Comparison of ENCODE assay signal across 13 cellular contexts in the genomic region with DNA sequence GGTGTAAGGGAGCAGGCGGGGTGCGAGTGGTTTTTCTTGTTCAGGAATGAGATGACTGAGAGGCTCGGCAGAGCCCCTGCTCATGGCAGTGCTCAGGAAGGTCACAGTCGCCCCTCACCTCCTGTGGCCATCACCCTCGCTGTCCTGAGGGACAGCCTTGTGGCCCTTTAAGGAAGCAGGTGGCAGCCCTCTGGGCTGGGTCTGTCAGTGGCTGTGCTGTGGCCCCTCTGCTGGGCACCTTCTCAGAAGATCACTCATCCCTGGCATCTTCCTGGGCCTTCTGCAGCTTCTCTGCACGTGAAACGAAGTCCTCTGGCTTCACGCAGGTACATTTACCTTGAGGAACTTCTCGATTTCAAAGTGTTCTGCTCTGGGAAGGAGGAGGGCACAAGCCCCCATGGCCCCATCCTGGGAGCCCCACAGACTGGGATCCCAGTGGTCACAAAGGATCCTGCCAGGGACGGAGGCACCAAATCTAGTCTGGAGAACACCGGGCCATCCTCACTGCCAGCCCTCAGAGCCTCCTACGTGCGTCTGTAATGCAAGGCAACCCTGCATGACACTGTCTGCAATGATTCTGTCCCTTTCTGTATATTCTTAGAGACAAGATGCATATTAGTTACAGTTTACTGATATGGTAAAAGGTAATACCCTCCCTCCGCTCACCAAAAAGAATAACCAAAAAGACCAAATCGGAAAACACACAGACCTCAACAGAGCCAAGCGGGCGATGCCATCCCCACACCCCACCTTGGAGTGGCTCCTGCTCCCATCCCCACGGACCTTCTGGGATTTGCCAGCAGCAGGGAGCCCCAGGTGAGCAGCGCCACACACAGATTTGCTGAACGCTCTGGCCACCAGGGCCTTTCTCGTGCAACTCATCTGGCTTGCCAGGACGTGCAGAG. TPM values are rescaled to one million over a fixed set of nuclear protein-coding genes. Genes with fewer than 3 reads are reported as not detected.
DNase-seq lines count a peak whose midpoint lies in the region; ATAC-seq and TF ChIP-seq lines count a peak whose summit lies in the region.
"Had no signal": no experiment of that assay in that cellular context is flagged by ENCODE, and none has a peak within 500 bp of the region (broad histone marks: within the 10 kb centered on the region; RNA-seq: fewer than 3 reads in every experiment).

No MANE protein-coding gene starts in this region.

- no peak overlapping the region for H3K4me3 Mint-ChIP-seq in activated naive CD4-positive, alpha-beta T cell treated with anti-CD3 and anti-CD28 coated beads, Interleukin-2, amount 10 ng/mL, durations not matched to agents 7 days and 5 days
- no peak overlapping the region for H3K4me3 Mint-ChIP-seq in activated naive CD4-positive, alpha-beta T cell treated with anti-CD3 and anti-CD28 coated beads for 36 hours
- H3K4me3 Mint-ChIP-seq: CD4-positive, CD25-positive, alpha-beta regulatory T cell had no signal

- no peak for ATAC-seq in RWPE2 (ENCODE audit: low read depth)
- ATAC-seq in left lobe of liver, result no peak
- ATAC-seq in left colon, result no peak

- no peak overlapping the region for H3K27ac Mint-ChIP-seq in activated naive CD4-positive, alpha-beta T cell treated with anti-CD3 and anti-CD28 coated beads, Interleukin-2, amount 10 ng/mL, durations not matched to agents 7 days and 5 days
- no peak overlapping the region for H3K27ac Mint-ChIP-seq in activated naive CD4-positive, alpha-beta T cell treated with anti-CD3 and anti-CD28 coated beads for 36 hours
- H3K27ac Mint-ChIP-seq: CD4-positive, CD25-positive, alpha-beta regulatory T cell had no signal

- H3K27me3 Mint-ChIP-seq in activated naive CD4-positive, alpha-beta T cell treated with anti-CD3 and anti-CD28 coated beads, Interleukin-2, amount 10 ng/mL, durations not matched to agents 7 days and 5 days, result peaks cover 27% of the 10 kb centered on the region
- H3K27me3 Mint-ChIP-seq in activated naive CD4-positive, alpha-beta T cell treated with anti-CD3 and anti-CD28 coated beads for 36 hours (ENCODE audit: low read depth), result peaks cover 8% of the 10 kb centered on the region

- intact Hi-C loops in activated naive CD4-positive, alpha-beta T cell treated with anti-CD3 and anti-CD28 coated beads for 36 hours (cut with micrococcal nuclease), result no loop called here
- intact Hi-C loops in sigmoid colon (cut with DNase I), result no loop called here
- intact Hi-C loops in left colon (cut with DNase I, micrococcal nuclease), result no loop called here

- H3K9me3 Mint-ChIP-seq in activated naive CD4-positive, alpha-beta T cell treated with anti-CD3 and anti-CD28 coated beads, Interleukin-2, amount 10 ng/mL, durations not matched to agents 7 days and 5 days, result no peaks in the 10 kb centered on the region
- H3K9me3 Mint-ChIP-seq in activated naive CD4-positive, alpha-beta T cell treated with anti-CD3 and anti-CD28 coated beads for 36 hours, result peaks cover 4% of the 10 kb centered on the region

- CTCF ChIA-PET in activated naive CD4-positive, alpha-beta T cell treated with anti-CD3 and anti-CD28 coated beads, Interleukin-2, amount 10 ng/mL, durations not matched to agents 7 days and 5 days (lab: Charles Lee), result no interaction called here
- CTCF ChIA-PET in activated naive CD4-positive, alpha-beta T cell treated with anti-CD3 and anti-CD28 coated beads for 36 hours (lab: Charles Lee), result no interaction called here

- WGBS in sigmoid colon, 2 donors, result 90 to 91% methylated on average over 22 of the region's 22 CpGs

- DNase-seq in activated naive CD4-positive, alpha-beta T cell treated with anti-CD3 and anti-CD28 coated beads, Interleukin-2, amount 10 ng/mL, durations not matched to agents 7 days and 5 days, result peak; percentile 19
- no peak for DNase-seq in activated naive CD4-positive, alpha-beta T cell treated with anti-CD3 and anti-CD28 coated beads for 36 hours
- DNase-seq in RWPE2 (ENCODE audit: low spot score) (peak; percentile 31), left lobe of liver (ENCODE audit: low spot score) (peak; percentile 14), sigmoid colon (peak; percentile 37), left colon (no peak), GM19240 (ENCODE audit: insufficient read length, low spot score) (no peak)
- DNase-seq: 8988T; CD4-positive, CD25-positive, alpha-beta regulatory T cell; DMS 273 treated with DMSO at 0.1 percent for 48 hours; GOT3 had no signal

- TF ChIP-seq POLR2A in sigmoid colon (IDR thresholded peaks at IDR 0.05), result no peak

- no peaks in the 10 kb centered on the region for H3K36me3 Mint-ChIP-seq in activated naive CD4-positive, alpha-beta T cell treated with anti-CD3 and anti-CD28 coated beads, Interleukin-2, amount 10 ng/mL, durations not matched to agents 7 days and 5 days
- H3K36me3 Mint-ChIP-seq in activated naive CD4-positive, alpha-beta T cell treated with anti-CD3 and anti-CD28 coated beads for 36 hours (ENCODE audit: low read depth), result no peaks in the 10 kb centered on the region
- H3K36me3 Mint-ChIP-seq: CD4-positive, CD25-positive, alpha-beta regulatory T cell had no signal

- TF ChIP-seq EP300 in sigmoid colon (IDR thresholded peaks at IDR 0.05), result no peak

- no peaks in the 10 kb centered on the region for H3K36me3 ChIP-seq in RWPE2 (ENCODE audit: low read depth)
- peaks cover 0 to 10% (median 3%) of the 10 kb centered on the region in 4 donors for H3K36me3 ChIP-seq in sigmoid colon
- H3K36me3 ChIP-seq: BLaER1 treated with 17β-estradiol and CSF1 and Interleukin-3, amounts not matched to agents 10 nM and 100 nM; HAP-1 had no signal

- TF ChIP-seq CTCF in RWPE2 (IDR thresholded peaks at IDR 0.05; ENCODE audit: poor library complexity, severe bottlenecking) (no peak), sigmoid colon (IDR thresholded peaks at IDR 0.05) (no peak)

- peaks cover 5% of the 10 kb centered on the region for H3K4me1 Mint-ChIP-seq in activated naive CD4-positive, alpha-beta T cell treated with anti-CD3 and anti-CD28 coated beads, Interleukin-2, amount 10 ng/mL, durations not matched to agents 7 days and 5 days
- H3K4me1 Mint-ChIP-seq in activated naive CD4-positive, alpha-beta T cell treated with anti-CD3 and anti-CD28 coated beads for 36 hours (ENCODE audit: low read depth), result peaks cover 2% of the 10 kb centered on the region

- no peak overlapping the region for H3K4me3 ChIP-seq in RWPE2 (ENCODE audit: severe bottlenecking)
- H3K4me3 ChIP-seq in sigmoid colon, result no peak overlapping the region
- H3K4me3 ChIP-seq: BLaER1 treated with 17β-estradiol and CSF1 and Interleukin-3, amounts not matched to agents 10 nM and 100 nM; HAP-1 had no signal

- no peak overlapping the region for H3K27ac ChIP-seq in RWPE2 (ENCODE audit: poor library complexity, severe bottlenecking)
- no peak overlapping the region for H3K27ac ChIP-seq in sigmoid colon
- H3K27ac ChIP-seq: BLaER1 treated with 17β-estradiol and CSF1 and Interleukin-3, amounts not matched to agents 10 nM and 100 nM had no signal

- no peaks in the 10 kb centered on the region for H3K4me1 ChIP-seq in RWPE2 (ENCODE audit: insufficient read depth, poor library complexity, severe bottlenecking)
- H3K4me1 ChIP-seq in sigmoid colon, result no peaks in the 10 kb centered on the region
- H3K4me1 ChIP-seq: HAP-1 had no signal

- H3K27me3 ChIP-seq in RWPE2 (ENCODE audit: insufficient read depth, poor library complexity, severe bottlenecking), result no peaks in the 10 kb centered on the region
- no peaks in the 10 kb centered on the region for H3K27me3 ChIP-seq in sigmoid colon
- H3K27me3 ChIP-seq: BLaER1 treated with 17β-estradiol and CSF1 and Interleukin-3, amounts not matched to agents 10 nM and 100 nM had no signal

- H3K9me3 ChIP-seq in RWPE2 (ENCODE audit: severe bottlenecking), result no peaks in the 10 kb centered on the region
- H3K9me3 ChIP-seq in sigmoid colon, result no peaks in the 10 kb centered on the region
- H3K9me3 ChIP-seq: BLaER1 treated with 17β-estradiol and CSF1 and Interleukin-3, amounts not matched to agents 10 nM and 100 nM; HAP-1 had no signal

RNA-seq across cellular contexts. Expression of a gene that starts 25.9 kb away (rescaled TPM):
- 10 to 100 TPM; 49.3 to 50.7 TPM for total RNA-seq in activated naive CD4-positive, alpha-beta T cell treated with anti-CD3 and anti-CD28 coated beads for 36 hours
- 75.2 TPM for total RNA-seq in left lobe of liver
- total RNA-seq in sigmoid colon, result 10 to 100 TPM in 3 of 4 donors, 1 to 10 TPM in 1; 8.9 to 19.4 (median 11.8) TPM
- polyA plus RNA-seq in sigmoid colon, result 10 to 100 TPM; 19.7 to 30.5 (median 27.0) TPM
- 10 to 100 TPM; 31.3 to 43.1 TPM for total RNA-seq in left colon

Comparison
In these comparisons a context has a peak if more than half of its experiments do, and no peak if none do; other contexts are left out.
1. DNase-seq: peak in activated naive CD4-positive, alpha-beta T cell treated with anti-CD3 and anti-CD28 coated beads, Interleukin-2, amount 10 ng/mL, durations not matched to agents 7 days and 5 days (single experiment), RWPE2 (single experiment), left lobe of liver (single experiment) and sigmoid colon (single experiment); none in activated naive CD4-positive, alpha-beta T cell treated with anti-CD3 and anti-CD28 coated beads for 36 hours (single experiment), left colon (0 of 2) and GM19240 (single experiment).